ENCODE assay signal across 17 cellular contexts in the genomic region with DNA sequence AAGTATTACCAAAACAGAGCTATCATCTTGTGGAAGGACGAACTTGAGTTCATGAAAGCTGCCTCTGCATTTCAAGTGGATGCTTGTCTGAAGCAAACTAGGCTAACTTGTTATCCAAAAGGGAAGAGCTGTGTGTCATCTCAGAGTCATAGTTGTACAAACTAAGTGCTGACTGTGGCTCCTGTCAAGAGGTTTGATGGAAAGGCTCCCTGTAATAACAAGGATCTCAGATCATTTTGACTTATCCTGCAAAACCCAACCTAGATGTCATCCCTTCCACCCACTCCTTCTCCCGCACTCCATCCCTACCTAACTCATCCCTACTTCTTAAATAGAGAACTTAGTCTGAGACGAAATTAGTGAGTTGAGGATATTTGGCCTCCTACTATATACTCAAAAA.
DNase-seq lines count a peak whose midpoint lies in the region; ATAC-seq and TF ChIP-seq lines count a peak whose summit lies in the region.
"Had no signal": no experiment of that assay in that cellular context is flagged by ENCODE, and none has a peak within 500 bp of the region (broad histone marks: within the 10 kb centered on the region; RNA-seq: fewer than 3 reads in every experiment).

No MANE protein-coding gene starts in this region.

- no peaks in the 10 kb centered on the region for H3K79me2 ChIP-seq in hepatocyte

- H4K5ac ChIP-seq in IMR-90 (ENCODE audit: low read depth, low read length) = no peak overlapping the region

- no peak overlapping the region for H2AK5ac ChIP-seq in IMR-90 (ENCODE audit: low read depth, low read length)

- no peak overlapping the region for H2BK15ac ChIP-seq in IMR-90 (ENCODE audit: low read depth, low read length)

- H4K20me1 ChIP-seq in IMR-90 (ENCODE audit: insufficient read depth, low read length) = no peaks in the 10 kb centered on the region
- no peaks in the 10 kb centered on the region for H4K20me1 ChIP-seq in hepatocyte (ENCODE audit: insufficient read depth, poor library complexity, severe bottlenecking)

- intact Hi-C loops in IMR-90 (cut with micrococcal nuclease) = no loop called here

- TF ChIP-seq CTCF in IMR-90 (conservative IDR thresholded peaks at IDR 0.05; ENCODE audit: low read depth, low read length) = no peak
- no peak for TF ChIP-seq CTCF in epithelial cell of esophagus (IDR thresholded peaks at IDR 0.05; ENCODE audit: insufficient read depth, low read depth, low read length, missing control alignments)
- TF ChIP-seq CTCF in mesothelial cell of epicardium (IDR thresholded peaks at IDR 0.05; ENCODE audit: unreplicated experiment) = no peak
- TF ChIP-seq CTCF in hepatocyte (IDR thresholded peaks at IDR 0.05; ENCODE audit: poor library complexity) = no peak

- H2AFZ ChIP-seq in IMR-90 (replicated peaks; ENCODE audit: low read length, poor library complexity) (no peak overlapping the region), hepatocyte (no peak overlapping the region)
- H2AFZ ChIP-seq: GM23338, PC-9 had no signal

- no peak overlapping the region for H2BK5ac ChIP-seq in IMR-90 (ENCODE audit: low read depth, low read length, poor library complexity, severe bottlenecking)

- H3K27ac ChIP-seq in IMR-90 (ENCODE audit: insufficient read depth, low read length) = no peak overlapping the region
- H3K27ac ChIP-seq in hepatocyte = no peak overlapping the region
- H3K27ac ChIP-seq: PC-9 had no signal

- in situ Hi-C loops in IMR-90 (cut with MboI; ENCODE audit: low sequenced_read_pairs) = no loop called here

- H3K14ac ChIP-seq in IMR-90 (replicated peaks; ENCODE audit: low read depth, low read length) = no peak overlapping the region; the same call in 1 of the 2 replicates

- H4K91ac ChIP-seq in IMR-90 (ENCODE audit: insufficient read depth, low read depth, low read length) = no peak overlapping the region

- dilution Hi-C loops in IMR-90 (cut with HindIII; ENCODE audit: low sequenced_read_pairs, unreplicated experiment) = no loop called here

- H3K27me3 ChIP-seq in IMR-90 (ENCODE audit: control insufficient read depth, insufficient read depth, low read length) = no peaks in the 10 kb centered on the region
- no peaks in the 10 kb centered on the region for H3K27me3 ChIP-seq in hepatocyte

- peak; percentile 4 for DNase-seq in Daoy (ENCODE audit: low read depth)
- peak; percentile 58 for DNase-seq in IMR-90
- DNase-seq in epithelial cell of esophagus (ENCODE audit: low read depth) = peak; percentile 94
- no peak for DNase-seq in mesothelial cell of epicardium (ENCODE audit: low spot score in 2 of 2, unreplicated experiment in 2 of 2)
- no peak for DNase-seq in hepatocyte (ENCODE audit: low spot score)
- DNase-seq: CD4-positive, CD25-positive, alpha-beta regulatory T cell; DMS79; GDM1; HFFc6; NCI-H2107; NCI-H446; PC-9; SHP77 treated with DMSO at 0.1 percent for 48 hours had no signal

- POLR2A ChIA-PET in IMR-90 (lab: Charles Lee; ENCODE audit: unreplicated experiment) = no interaction called here

- H2AK9ac ChIP-seq in IMR-90 (replicated peaks; ENCODE audit: low read depth, low read length, poor library complexity) = no peak overlapping the region

- no peak overlapping the region for H3K9ac ChIP-seq in IMR-90 (ENCODE audit: low read depth, low read length)

- H3K4me3 ChIP-seq in IMR-90 (ENCODE audit: insufficient read depth, low read depth, low read length) (no peak overlapping the region), epithelial cell of esophagus (ENCODE audit: low read length) (no peak overlapping the region), hepatocyte (no peak overlapping the region)
- H3K4me3 ChIP-seq: GM23338, PC-9 had no signal

- H3K9me3 ChIP-seq in IMR-90 (ENCODE audit: control insufficient read depth, insufficient read depth, low read length) (no peaks in the 10 kb centered on the region), hepatocyte (ENCODE audit: low read depth) (no peaks in the 10 kb centered on the region)

- H3K79me1 ChIP-seq in IMR-90 (ENCODE audit: low read depth in 1 of 2, low read length in 2 of 2) = no peaks in the 10 kb centered on the region

- H3K23ac ChIP-seq in IMR-90 (ENCODE audit: low read depth, low read length) = no peak overlapping the region

- CTCF ChIA-PET in IMR-90 (lab: Yijun Ruan, JAX) = interaction anchor here (0.6 kb wide), 1 partner anchor 68 kb away, joined by 3 read pairs; no protein-coding TSS in a partner anchor

- H2BK120ac ChIP-seq in IMR-90 (ENCODE audit: low read depth, low read length) = no peak overlapping the region

- peaks cover 8% of the 10 kb centered on the region for H3K36me3 Mint-ChIP-seq in mesothelial cell of epicardium

- no peaks in the 10 kb centered on the region for H3K27me3 Mint-ChIP-seq in mesothelial cell of epicardium (ENCODE audit: low read depth)
- H3K27me3 Mint-ChIP-seq: CD4-positive, CD25-positive, alpha-beta regulatory T cell had no signal

- H3K9me3 Mint-ChIP-seq in mesothelial cell of epicardium = no peaks in the 10 kb centered on the region
- H3K9me3 Mint-ChIP-seq: GM23338, HFFc6 had no signal

- no peak overlapping the region for H3K56ac ChIP-seq in IMR-90 (ENCODE audit: extremely low read depth, insufficient read depth, low read length)

- no peak overlapping the region for H4K8ac ChIP-seq in IMR-90 (ENCODE audit: low read depth in 2 of 2, low read length in 2 of 2)

- H3K9me2 ChIP-seq in hepatocyte (replicated peaks; ENCODE audit: insufficient read depth) = no peaks in the 10 kb centered on the region

- H3K4me2 ChIP-seq in IMR-90 (ENCODE audit: low read depth, low read length) = no peak overlapping the region
- no peak overlapping the region for H3K4me2 ChIP-seq in hepatocyte
- H3K4me2 ChIP-seq: GM23338, PC-9 had no signal

- H3K36me3 ChIP-seq in IMR-90 (ENCODE audit: control insufficient read depth, insufficient read depth, low read length) (no peaks in the 10 kb centered on the region; the same call in 1 of the 2 replicates), hepatocyte (replicated peaks; ENCODE audit: insufficient read depth, low read depth) (peaks cover under 1% of the 10 kb centered on the region)

- H3K4me3 Mint-ChIP-seq in mesothelial cell of epicardium = no peak overlapping the region
- H3K4me3 Mint-ChIP-seq: CD4-positive, CD25-positive, alpha-beta regulatory T cell; GM23338; HFFc6 had no signal

- no TSS peak for BruUV-seq in IMR-90 (replicated peaks; lab: Mats Ljungman, UMichigan)

- H3K4ac ChIP-seq in IMR-90 (ENCODE audit: low read depth, low read length) = no peak overlapping the region

- H3K27ac Mint-ChIP-seq in mesothelial cell of epicardium = peak overlapping the region; percentile 2
- H3K27ac Mint-ChIP-seq: CD4-positive, CD25-positive, alpha-beta regulatory T cell; GM23338; HFFc6 had no signal

- H3K4me1 Mint-ChIP-seq in mesothelial cell of epicardium = no peaks in the 10 kb centered on the region
- H3K4me1 Mint-ChIP-seq: CD4-positive, CD25-positive, alpha-beta regulatory T cell had no signal

- H3K4me1 ChIP-seq in IMR-90 (ENCODE audit: control insufficient read depth, insufficient read depth, low read length) (peaks cover 2% of the 10 kb centered on the region; the same call in 1 of the 2 replicates), hepatocyte (ENCODE audit: insufficient read depth) (no peaks in the 10 kb centered on the region)

- TF ChIP-seq POLR2A in IMR-90 (IDR thresholded peaks at IDR 0.05; ENCODE audit: low read depth, low read length) = no peak

- no peak overlapping the region for H2BK20ac ChIP-seq in IMR-90 (ENCODE audit: low read depth, low read length)

- no peak overlapping the region for H3K18ac ChIP-seq in IMR-90 (ENCODE audit: low read depth, low read length)

- H3K9me1 ChIP-seq in IMR-90 (ENCODE audit: insufficient read depth, low read length) = peaks cover 7% of the 10 kb centered on the region; the same call in 1 of the 2 replicates

- TF ChIP-seq RAD21 in IMR-90 (IDR thresholded peaks at IDR 0.05; ENCODE audit: low read length) = no peak

- ATAC-seq in IMR-90 (ENCODE audit: low read depth) = peak; percentile 37; the same call in 1 of the 2 replicates
- ATAC-seq in HG03196 (IDR thresholded peaks at IDR 0.05; ENCODE audit: unreplicated experiment) = no peak
- no peak for ATAC-seq in GM19351 (IDR thresholded peaks at IDR 0.05; ENCODE audit: unreplicated experiment)
- no peak for ATAC-seq in HG02840 (IDR thresholded peaks at IDR 0.05; ENCODE audit: low FRiP score, unreplicated experiment)
- ATAC-seq: GM23338 had no signal

- 100% methylated on average over 1 of the region's 3 CpGs; no CpG with 5 or more reads in 1 of the 2 experiments for WGBS in IMR-90 (ENCODE audit: extremely low coverage in 2 of 2, insufficient read length in 1 of 2), 2 experiments
- 95% methylated on average over 3 of the region's 3 CpGs for WGBS in hepatocyte (ENCODE audit: low lambda C conversion rate, missing lambda C conversion rate)

TF ChIP-seq in IMR-90, 13 proteins besides CTCF, POLR2A, EP300 and RAD21:
- TF ChIP-seq MAFK (IDR thresholded peaks at IDR 0.05; ENCODE audit: low read depth, low read length) (peak; percentile 43; the same call in 1 of the 2 replicates), FOS (IDR thresholded peaks at IDR 0.05; ENCODE audit: low read depth, low read length) (no peak)

Comparison
In these comparisons a context has a peak if more than half of its experiments do, and no peak if none do; other contexts are left out.
1. DNase-seq: peak in Daoy (single experiment), IMR-90 (single experiment) and epithelial cell of esophagus (single experiment); none in mesothelial cell of epicardium (0 of 2) and hepatocyte (single experiment).